In the genomic region with DNA sequence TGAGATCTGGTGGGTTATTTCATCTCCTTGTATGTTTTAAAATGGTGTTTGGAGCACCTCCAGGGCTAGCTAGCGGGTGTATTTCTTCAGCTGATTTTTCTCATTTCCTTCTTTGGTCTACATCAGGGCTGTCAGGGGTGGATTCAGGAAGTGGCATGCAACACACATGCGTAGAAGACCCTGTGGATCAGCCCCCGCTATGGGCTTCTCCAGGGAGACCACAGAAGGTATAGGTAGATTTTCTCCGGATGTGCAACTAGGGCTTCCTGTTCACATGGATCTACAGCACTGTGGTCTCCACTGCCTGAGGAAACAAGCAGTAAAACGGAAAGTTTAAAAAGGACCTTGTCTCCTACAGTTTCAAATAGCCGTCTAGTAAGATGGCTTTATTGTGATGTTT, we compare ENCODE assay signal across 9 cellular contexts. TPM values are rescaled to one million over a fixed set of nuclear protein-coding genes. Genes with fewer than 3 reads are reported as not detected.
DNase-seq lines count a peak whose midpoint lies in the region; ATAC-seq and TF ChIP-seq lines count a peak whose summit lies in the region.
"Had no signal": no experiment of that assay in that cellular context is flagged by ENCODE, and none has a peak within 500 bp of the region (broad histone marks: within the 10 kb centered on the region; RNA-seq: fewer than 3 reads in every experiment).

No MANE protein-coding gene starts in this region.

- H3K4me3 Mint-ChIP-seq in glutamatergic neuron (ENCODE audit: unreplicated experiment) = no peak overlapping the region

- no peak overlapping the region for H3K27ac ChIP-seq in psoas muscle

- 86 to 90% (median 87%) methylated on average over 6 of the region's 6 CpGs for WGBS in psoas muscle, 3 donors

- DNase-seq in NAMALWA (ENCODE audit: low spot score) (peak; percentile 79), glutamatergic neuron (no peak), globus pallidus (ENCODE audit: low spot score) (no peak), psoas muscle (no peak), HUDEP-2 (lab: John Stamatoyannopoulos, UW; ENCODE audit: unreplicated experiment in 76 of 76) (no peak)
- DNase-seq in activated naive CD4-positive, alpha-beta T cell treated with Interleukin-2 at 50 U/mL for 16 hours = peak; percentile 57
- peak; percentile 22 for DNase-seq in stimulated activated CD8-positive, alpha-beta memory T cell treated with anti-CD3 and anti-CD28 coated beads, Interleukin-15, amount 100 ng/mL, for 1 hour (ENCODE audit: low read depth)
- DNase-seq: NCI-H82 had no signal

- peaks cover 3% of the 10 kb centered on the region for H3K27me3 Mint-ChIP-seq in glutamatergic neuron (ENCODE audit: unreplicated experiment)

- no peaks in the 10 kb centered on the region for H3K36me3 Mint-ChIP-seq in glutamatergic neuron (ENCODE audit: unreplicated experiment)

- ATAC-seq in GM19452 (IDR thresholded peaks at IDR 0.05; ENCODE audit: unreplicated experiment) = peak; percentile 46
- ATAC-seq in psoas muscle = no peak

- no peak overlapping the region for H3K27ac Mint-ChIP-seq in glutamatergic neuron (ENCODE audit: unreplicated experiment)

- no peaks in the 10 kb centered on the region for H3K9me3 Mint-ChIP-seq in glutamatergic neuron (ENCODE audit: unreplicated experiment)

- peaks cover 19% of the 10 kb centered on the region for H3K4me1 Mint-ChIP-seq in glutamatergic neuron (ENCODE audit: low read depth, unreplicated experiment)

- TF ChIP-seq CTCF in glutamatergic neuron (IDR thresholded peaks at IDR 0.05; ENCODE audit: partially characterized antibody, unreplicated experiment) = no peak
- no peak for TF ChIP-seq CTCF in psoas muscle (IDR thresholded peaks at IDR 0.05)

- H3K27me3 ChIP-seq in psoas muscle (ENCODE audit: insufficient read depth in 3 of 3, low read length in 2 of 3) = no peaks in the 10 kb centered on the region

- H3K4me3 ChIP-seq in psoas muscle = no peak overlapping the region

- H3K9me3 ChIP-seq in psoas muscle = no peaks in the 10 kb centered on the region

- intact Hi-C loops in psoas muscle (cut with DNase I) = loop anchor here in 1 of 2 donors (2.0 kb wide), 1 partner anchor 37 kb away; no protein-coding TSS in a partner anchor

- peaks cover 15 to 95% of the 10 kb centered on the region in 2 donors for H3K36me3 ChIP-seq in psoas muscle (ENCODE audit: insufficient read depth in 1 of 2, low read depth in 1 of 2)

- peaks cover 4% of the 10 kb centered on the region for H3K4me1 ChIP-seq in psoas muscle

RNA-seq across cellular contexts. Expression of a gene that starts 10.4 kb away (rescaled TPM):
- 41.6 TPM for total RNA-seq in glutamatergic neuron (ENCODE audit: unreplicated experiment)
- 10 to 100 TPM; 38.2 to 56.2 (median 50.0) TPM for total RNA-seq in psoas muscle
- polyA plus RNA-seq in psoas muscle = 10 to 100 TPM; 23.6 to 46.6 (median 33.2) TPM

RNA-seq across cellular contexts. Expression of a gene that starts 57.9 kb away (rescaled TPM):
- total RNA-seq in glutamatergic neuron (ENCODE audit: unreplicated experiment) = 70.5 TPM
- total RNA-seq in psoas muscle = under 1 TPM in 3 of 4 donors, not detected in 1; 0.29 to 0.44 (median 0.34) TPM
- under 1 TPM in 2 of 3 donors, not detected in 1; 0.03 to 0.20 TPM for polyA plus RNA-seq in psoas muscle

Comparison
In these comparisons a context has a peak if more than half of its experiments do, and no peak if none do; other contexts are left out.
1. DNase-seq: peak in NAMALWA (single experiment), activated naive CD4-positive, alpha-beta T cell treated with Interleukin-2 at 50 U/mL for 16 hours (single experiment) and stimulated activated CD8-positive, alpha-beta memory T cell treated with anti-CD3 and anti-CD28 coated beads, Interleukin-15, amount 100 ng/mL, for 1 hour (single experiment); none in glutamatergic neuron (single experiment), globus pallidus (single experiment), psoas muscle (0 of 2) and HUDEP-2 (0 of 76).
2. RNA of a gene that starts 57.9 kb away (total RNA-seq): 70.5 TPM in glutamatergic neuron (single experiment); 0.29 to 0.44 TPM in psoas muscle; every median in the first group is over 10 times any median in the second.